27 cellular contexts compared by ENCODE assay signal in the genomic region with DNA sequence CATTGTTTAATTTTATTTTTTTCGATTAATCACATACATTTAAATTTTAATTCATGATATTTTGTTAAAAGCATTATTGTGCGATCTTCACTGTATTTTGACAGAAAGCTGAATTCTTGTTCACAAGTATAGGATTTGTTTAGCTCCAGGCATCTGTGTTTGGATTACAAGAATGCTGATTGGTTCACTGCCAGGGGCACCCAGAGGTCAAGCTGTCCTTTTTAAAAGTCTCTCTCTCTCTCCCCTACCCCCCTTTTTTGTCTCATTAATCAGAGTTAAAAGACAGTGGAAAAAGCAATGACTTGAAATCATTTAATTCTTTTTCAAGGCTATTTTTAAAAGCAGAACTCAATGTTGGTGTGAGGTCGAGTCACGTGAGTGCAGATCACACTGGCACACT.
DNase-seq lines count a peak whose midpoint lies in the region; ATAC-seq, FAIRE-seq and TF ChIP-seq lines count a peak whose summit lies in the region.
"Had no signal": no experiment of that assay in that cellular context is flagged by ENCODE, and none has a peak within 500 bp of the region (broad histone marks: within the 10 kb centered on the region; RNA-seq: fewer than 3 reads in every experiment).

No MANE protein-coding gene starts in this region.

- H3K4me1 ChIP-seq in BLaER1 (peaks cover 49% of the 10 kb centered on the region), GM12878 (ENCODE audit: control insufficient read depth, insufficient read depth, low read length) (no peaks in the 10 kb centered on the region)
- no peaks in the 10 kb centered on the region for H3K4me1 ChIP-seq in CD8-positive, alpha-beta memory T cell (ENCODE audit: insufficient read depth, low read length)
- H3K4me1 ChIP-seq: adrenal gland, sigmoid colon had no signal

- H2AFZ ChIP-seq in GM12878 (ENCODE audit: control insufficient read depth, low read depth, low read length), result no peak overlapping the region

- H3K4me2 ChIP-seq in BLaER1 (peak overlapping the region; percentile 69), GM12878 (ENCODE audit: control insufficient read depth, insufficient read depth) (no peak overlapping the region)

- SMC1A ChIA-PET in GM12878 (lab: Charles Lee; ENCODE audit: uncharacterized antibody, unreplicated experiment), result interaction anchor here (1.7 kb wide), 1 partner anchor 20 kb away, joined by 3 read pairs; no protein-coding TSS in a partner anchor

- TF ChIP-seq EP300 in GM12878 (IDR thresholded peaks at IDR 0.05; ENCODE audit: borderline replicate concordance in 1 of 2, control insufficient read depth in 1 of 2, low read depth in 2 of 2, low read length in 2 of 2), result no peak

- RAD21 ChIA-PET in GM12878 (lab: Charles Lee; ENCODE audit: unreplicated experiment), result no interaction called here

- no peak for TF ChIP-seq POLR2A in GM12878 (IDR thresholded peaks at IDR 0.05; ENCODE audit: low read depth, low read length)

- no peaks in the 10 kb centered on the region for H3K9me3 Mint-ChIP-seq in mesothelial cell of epicardium
- peaks cover 0 to 12% (median 0%) of the 10 kb centered on the region in 5 donors for H3K9me3 Mint-ChIP-seq in CD8-positive, alpha-beta memory T cell
- H3K9me3 Mint-ChIP-seq: stimulated activated naive CD8-positive, alpha-beta T cell treated with anti-CD3 and anti-CD28 coated beads, Interleukin-15, Interleukin-2, amounts not matched to agents 100 ng/mL and 50 ng/mL, for 24 hours had no signal

- TF ChIP-seq CTCF in GM12878 (IDR thresholded peaks at IDR 0.05 in 2 of 3, conservative IDR thresholded peaks at IDR 0.05 in 1 of 3; ENCODE audit: control insufficient read depth in 2 of 3, extremely low read depth in 1 of 3, insufficient read depth in 1 of 3, low read depth in 3 of 3, low read length in 3 of 3), result no peak
- TF ChIP-seq CTCF in mesothelial cell of epicardium (IDR thresholded peaks at IDR 0.05; ENCODE audit: unreplicated experiment), result no peak

- CTCF ChIA-PET in GM12878 (lab: Yijun Ruan, JAX), result no interaction called here
- CTCF ChIA-PET in CD8-positive, alpha-beta memory T cell (lab: Charles Lee), result no interaction called here

- H3K36me3 ChIP-seq in BLaER1 (no peaks in the 10 kb centered on the region), GM12878 (ENCODE audit: control insufficient read depth in 2 of 2, insufficient read depth in 2 of 2, low read length in 1 of 2) (no peaks in the 10 kb centered on the region)
- no peaks in the 10 kb centered on the region for H3K36me3 ChIP-seq in CD8-positive, alpha-beta memory T cell (ENCODE audit: insufficient read depth, low read length)
- H3K36me3 ChIP-seq: adrenal gland, sigmoid colon had no signal

- H3K9me3 ChIP-seq in BLaER1 (peaks cover 14% of the 10 kb centered on the region), GM12878 (replicated peaks; ENCODE audit: control insufficient read depth, insufficient read depth, low read length) (no peaks in the 10 kb centered on the region)
- no peaks in the 10 kb centered on the region for H3K9me3 ChIP-seq in CD8-positive, alpha-beta memory T cell (ENCODE audit: low read length)
- H3K9me3 ChIP-seq: sigmoid colon had no signal

- H3K27me3 ChIP-seq in BLaER1, result no peaks in the 10 kb centered on the region
- H3K27me3 ChIP-seq in GM12878 (replicated peaks in 1 of 2; ENCODE audit: control insufficient read depth in 2 of 2, insufficient read depth in 2 of 2, low read length in 1 of 2), result no peaks in the 10 kb centered on the region
- no peaks in the 10 kb centered on the region for H3K27me3 ChIP-seq in CD8-positive, alpha-beta memory T cell (ENCODE audit: insufficient read depth, low read length, poor library complexity, severe bottlenecking)
- H3K27me3 ChIP-seq: adrenal gland, sigmoid colon had no signal

- 15% methylated on average over 4 of the region's 4 CpGs for WGBS in GM12878 (ENCODE audit: insufficient coverage, insufficient replicate concordance, low lambda C conversion rate, missing lambda C conversion rate)

- intact Hi-C loops in GM12878 (cut with micrococcal nuclease; ENCODE audit: unreplicated experiment) (no loop called here), left colon (cut with DNase I, micrococcal nuclease) (no loop called here)

- H3K4me1 Mint-ChIP-seq in mesothelial cell of epicardium, result peaks cover 40% of the 10 kb centered on the region
- H3K4me1 Mint-ChIP-seq in CD8-positive, alpha-beta memory T cell, result no peaks in the 10 kb centered on the region
- H3K4me1 Mint-ChIP-seq: CD4-positive, alpha-beta memory T cell had no signal

- TF ChIP-seq RAD21 in GM12878 (IDR thresholded peaks at IDR 0.05; ENCODE audit: insufficient read depth, low read depth, low read length), result no peak

- peak overlapping the region; percentile 64 for H3K27ac Mint-ChIP-seq in mesothelial cell of epicardium
- H3K27ac Mint-ChIP-seq in CD8-positive, alpha-beta memory T cell, result no peak overlapping the region
- H3K27ac Mint-ChIP-seq: CD4-positive, alpha-beta memory T cell; stimulated activated naive CD8-positive, alpha-beta T cell treated with anti-CD3 and anti-CD28 coated beads, Interleukin-15, Interleukin-2, amounts not matched to agents 100 ng/mL and 50 ng/mL, for 24 hours; type B pancreatic cell had no signal

- no peaks in the 10 kb centered on the region for H3K79me2 ChIP-seq in GM12878 (ENCODE audit: control insufficient read depth, insufficient read depth, low read length)

- H3K4me3 Mint-ChIP-seq in mesothelial cell of epicardium, result no peak overlapping the region
- H3K4me3 Mint-ChIP-seq in CD8-positive, alpha-beta memory T cell, result no peak overlapping the region
- H3K4me3 Mint-ChIP-seq: CD4-positive, alpha-beta memory T cell; stimulated activated naive CD8-positive, alpha-beta T cell treated with anti-CD3 and anti-CD28 coated beads, Interleukin-15, Interleukin-2, amounts not matched to agents 100 ng/mL and 50 ng/mL, for 24 hours; type B pancreatic cell had no signal

- no peaks in the 10 kb centered on the region for H3K27me3 Mint-ChIP-seq in mesothelial cell of epicardium (ENCODE audit: low read depth)
- peaks cover 0 to 2% of the 10 kb centered on the region in 2 donors for H3K27me3 Mint-ChIP-seq in CD8-positive, alpha-beta memory T cell
- H3K27me3 Mint-ChIP-seq: CD4-positive, alpha-beta memory T cell; stimulated activated naive CD8-positive, alpha-beta T cell treated with anti-CD3 and anti-CD28 coated beads, Interleukin-15, Interleukin-2, amounts not matched to agents 100 ng/mL and 50 ng/mL, for 24 hours had no signal

- H3K36me3 Mint-ChIP-seq in mesothelial cell of epicardium, result no peaks in the 10 kb centered on the region
- H3K36me3 Mint-ChIP-seq in CD8-positive, alpha-beta memory T cell, result no peaks in the 10 kb centered on the region
- H3K36me3 Mint-ChIP-seq: CD4-positive, alpha-beta memory T cell; type B pancreatic cell had no signal

- ATAC-seq in GM12878 (no peak), left colon (no peak), GM21447 (IDR thresholded peaks at IDR 0.05; ENCODE audit: unreplicated experiment) (no peak)
- ATAC-seq: foreskin keratinocyte, K562, left cardiac atrium had no signal

- H3K9ac ChIP-seq in BLaER1 (no peak overlapping the region), GM12878 (ENCODE audit: control insufficient read depth, insufficient read depth, low read length) (no peak overlapping the region)

- peak; percentile 72 for DNase-seq in M059J (ENCODE audit: low read depth)
- DNase-seq in GM12878 (ENCODE audit: low read depth, low spot score), result no peak
- DNase-seq in mesothelial cell of epicardium (ENCODE audit: low spot score in 2 of 2, unreplicated experiment in 2 of 2), result no peak
- no peak for DNase-seq in left colon
- DNase-seq in COR-L47 (lab: John Stamatoyannopoulos, UW), result no peak
- DNase-seq in CD8-positive, alpha-beta memory T cell, result no peak
- DNase-seq: activated CD4-positive, alpha-beta T cell treated with anti-CD3 and anti-CD28 coated beads for 4 hours; activated effector memory CD4-positive, alpha-beta T cell treated with Interleukin-2 at 50 U/mL for 16 hours; CD4-positive, alpha-beta memory T cell; H7; left cardiac atrium; NCI-H1092; NCI-H2107; NCI-H524; occipital lobe; OCI-M1; sigmoid colon; stimulated activated CD4-positive, alpha-beta T cell treated with anti-CD3 and anti-CD28 coated beads, Interleukin-2, amount 100 ng/mL, for 24 hours had no signal

- no peaks in the 10 kb centered on the region for H4K20me1 ChIP-seq in BLaER1
- no peaks in the 10 kb centered on the region for H4K20me1 ChIP-seq in GM12878 (ENCODE audit: control insufficient read depth, insufficient read depth)

- H3K27ac ChIP-seq in BLaER1 (no peak overlapping the region), GM12878 (ENCODE audit: control insufficient read depth, insufficient read depth) (no peak overlapping the region)
- no peak overlapping the region for H3K27ac ChIP-seq in CD8-positive, alpha-beta memory T cell (ENCODE audit: low read depth, low read length)
- H3K27ac ChIP-seq: adrenal gland, foreskin keratinocyte, HL-60, sigmoid colon had no signal

- FAIRE-seq in GM12878 (lab: Jason Lieb, UNC), result no peak
- FAIRE-seq: GM19239, K562 had no signal

- no TSS peak for BruUV-seq in GM12878 (replicated peaks; lab: Mats Ljungman, UMichigan)

- POLR2A ChIA-PET in GM12878 (lab: Charles Lee), result no interaction called here
- POLR2A ChIA-PET in CD8-positive, alpha-beta memory T cell (lab: Charles Lee), result no interaction called here

- in situ Hi-C loops in GM12878 (cut with MboI), result no loop called here

- H3K4me3 ChIP-seq in BLaER1 (no peak overlapping the region), GM12878 (no peak overlapping the region)
- H3K4me3 ChIP-seq in CD8-positive, alpha-beta memory T cell (ENCODE audit: low read length), result no peak overlapping the region
- H3K4me3 ChIP-seq: adrenal gland, K562, sigmoid colon had no signal

TF ChIP-seq in GM12878, 131 proteins besides CTCF, POLR2A, EP300 and RAD21 (continues in another document):
- TF ChIP-seq, protein P1, sequence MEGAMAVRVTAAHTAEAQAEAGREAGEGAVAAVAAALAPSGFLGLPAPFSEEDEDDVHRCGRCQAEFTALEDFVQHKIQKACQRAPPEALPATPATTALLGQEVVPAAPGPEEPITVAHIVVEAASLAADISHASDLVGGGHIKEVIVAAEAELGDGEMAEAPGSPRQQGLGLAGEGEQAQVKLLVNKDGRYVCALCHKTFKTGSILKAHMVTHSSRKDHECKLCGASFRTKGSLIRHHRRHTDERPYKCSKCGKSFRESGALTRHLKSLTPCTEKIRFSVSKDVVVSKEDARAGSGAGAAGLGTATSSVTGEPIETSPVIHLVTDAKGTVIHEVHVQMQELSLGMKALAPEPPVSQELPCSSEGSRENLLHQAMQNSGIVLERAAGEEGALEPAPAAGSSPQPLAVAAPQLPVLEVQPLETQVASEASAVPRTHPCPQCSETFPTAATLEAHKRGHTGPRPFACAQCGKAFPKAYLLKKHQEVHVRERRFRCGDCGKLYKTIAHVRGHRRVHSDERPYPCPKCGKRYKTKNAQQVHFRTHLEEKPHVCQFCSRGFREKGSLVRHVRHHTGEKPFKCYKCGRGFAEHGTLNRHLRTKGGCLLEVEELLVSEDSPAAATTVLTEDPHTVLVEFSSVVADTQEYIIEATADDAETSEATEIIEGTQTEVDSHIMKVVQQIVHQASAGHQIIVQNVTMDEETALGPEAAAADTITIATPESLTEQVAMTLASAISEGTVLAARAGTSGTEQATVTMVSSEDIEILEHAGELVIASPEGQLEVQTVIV (IDR thresholded peaks at IDR 0.05; ENCODE audit: borderline replicate concordance, partially characterized antibody), result no peak
- TF ChIP-seq HDGF (IDR thresholded peaks at IDR 0.05) (no peak), SPI1 (IDR thresholded peaks at IDR 0.05; ENCODE audit: borderline replicate concordance, insufficient read depth, low read depth, low read length) (no peak), FOXK2 (IDR thresholded peaks at IDR 0.05) (no peak)
